In genomic region chr4:184287697-184288255, GRCh38 we compare ENCODE assay signal across 8 cellular contexts.
DNase-seq lines count a peak whose midpoint lies in the region; ATAC-seq and TF ChIP-seq lines count a peak whose summit lies in the region.

No MANE protein-coding gene starts in this region.

- peaks cover 22% of the 10 kb centered on the region for H3K4me1 Mint-ChIP-seq in progenitor cell of endocrine pancreas (ENCODE audit: low read depth)

- no peak overlapping the region for H3K27ac ChIP-seq in RWPE2 (ENCODE audit: poor library complexity, severe bottlenecking)

- no peaks in the 10 kb centered on the region for H3K36me3 ChIP-seq in RWPE2 (ENCODE audit: low read depth)

- H3K27ac Mint-ChIP-seq in progenitor cell of endocrine pancreas: peak overlapping the region; percentile 84

- H3K4me3 ChIP-seq in GM12865 (ENCODE audit: low read depth, low read length) (peak overlapping the region; percentile 51), RWPE2 (ENCODE audit: severe bottlenecking) (no peak overlapping the region), fibroblast of the aortic adventitia (ENCODE audit: low read depth, low read length) (no peak overlapping the region)

- H3K27me3 ChIP-seq in RWPE2 (ENCODE audit: insufficient read depth, poor library complexity, severe bottlenecking): no peaks in the 10 kb centered on the region

- no peaks in the 10 kb centered on the region for H3K9me3 Mint-ChIP-seq in progenitor cell of endocrine pancreas (ENCODE audit: low read depth)

- no peaks in the 10 kb centered on the region for H3K36me3 Mint-ChIP-seq in progenitor cell of endocrine pancreas (ENCODE audit: insufficient read depth)

- peak; percentile 64 for ATAC-seq in RWPE2 (ENCODE audit: low read depth)

- H3K4me1 ChIP-seq in RWPE2 (ENCODE audit: insufficient read depth, poor library complexity, severe bottlenecking): peaks cover 11% of the 10 kb centered on the region

- no peak overlapping the region for H3K4me3 Mint-ChIP-seq in progenitor cell of endocrine pancreas (ENCODE audit: low read depth)

- no peaks in the 10 kb centered on the region for H3K9me3 ChIP-seq in RWPE2 (ENCODE audit: severe bottlenecking)

- H3K27me3 Mint-ChIP-seq in progenitor cell of endocrine pancreas: no peaks in the 10 kb centered on the region

- DNase-seq in GM12865 (ENCODE audit: low read depth) (peak; percentile 62), RWPE2 (ENCODE audit: low spot score) (no peak), fibroblast of the aortic adventitia (ENCODE audit: low read depth) (peak; percentile 85), progenitor cell of endocrine pancreas (ENCODE audit: low spot score, unreplicated experiment) (no peak), NCI-H187 treated with DMSO at 0.1 percent for 48 hours (lab: John Stamatoyannopoulos, UW) (no peak), 8988T (no peak), NCI-H2029 (lab: John Stamatoyannopoulos, UW) (no peak)
- no peak for DNase-seq in activated naive CD4-positive, alpha-beta T cell (lab: John Stamatoyannopoulos, UW)

- no peak for TF ChIP-seq CTCF in GM12865 (IDR thresholded peaks at IDR 0.05; ENCODE audit: insufficient read depth, low read depth, low read length, missing control alignments)
- peak; percentile 41 for TF ChIP-seq CTCF in RWPE2 (IDR thresholded peaks at IDR 0.05; ENCODE audit: poor library complexity, severe bottlenecking)
- TF ChIP-seq CTCF in fibroblast of the aortic adventitia (IDR thresholded peaks at IDR 0.05; ENCODE audit: insufficient read depth, low read length): peak; percentile 39
- peak; percentile 14 for TF ChIP-seq CTCF in progenitor cell of endocrine pancreas (IDR thresholded peaks at IDR 0.05; ENCODE audit: unreplicated experiment)

Comparison
In these comparisons a context has a peak if more than half of its experiments do, and no peak if none do; other contexts are left out.
1. DNase-seq: peak in GM12865 (single experiment) and fibroblast of the aortic adventitia (single experiment); none in RWPE2 (single experiment), progenitor cell of endocrine pancreas (single experiment), NCI-H187 treated with DMSO at 0.1 percent for 48 hours (single experiment), activated naive CD4-positive, alpha-beta T cell (0 of 4), 8988T (single experiment) and NCI-H2029 (single experiment).